Comparison of ENCODE assay signal across 1 cellular context in genomic region chr10:96511044-96511945, GRCh38.
TF ChIP-seq lines count a peak whose summit lies in the region.

No MANE protein-coding gene starts in this region.

TF ChIP-seq in HEK293, 187 proteins besides CTCF, POLR2A, EP300 and RAD21 (continued from another document):
- TF ChIP-seq BCL11B (tag by site-specific recombination; IDR thresholded peaks at IDR 0.05; ENCODE audit: low read depth) (no peak), ZSCAN18 (tag by site-specific recombination; IDR thresholded peaks at IDR 0.05) (no peak), ZFP41 (tag by site-specific recombination; IDR thresholded peaks at IDR 0.05; ENCODE audit: borderline replicate concordance) (no peak), ZNF529 (tag by site-specific recombination; IDR thresholded peaks at IDR 0.05; ENCODE audit: insufficient replicate concordance) (no peak), ZNF654 (tag by site-specific recombination; IDR thresholded peaks at IDR 0.05; ENCODE audit: low read depth) (peak; percentile 12; the same call in 1 of the 2 replicates), ZNF560 (tag by site-specific recombination; IDR thresholded peaks at IDR 0.05; ENCODE audit: borderline replicate concordance) (no peak), ZNF473 (tag by site-specific recombination; IDR thresholded peaks at IDR 0.05) (no peak), ZNF391 (tag by site-specific recombination; IDR thresholded peaks at IDR 0.05; ENCODE audit: borderline replicate concordance, low read depth) (no peak), ZNF132 (tag by site-specific recombination; IDR thresholded peaks at IDR 0.05; ENCODE audit: borderline replicate concordance) (no peak), YY2 (tag by site-specific recombination; IDR thresholded peaks at IDR 0.05) (no peak), ZNF121 (tag by site-specific recombination; IDR thresholded peaks at IDR 0.05) (no peak), KLF8 (tag by site-specific recombination; IDR thresholded peaks at IDR 0.05) (no peak), ZNF521 (tag by site-specific recombination; IDR thresholded peaks at IDR 0.05) (no peak), ZNF335 (tag by site-specific recombination; conservative IDR thresholded peaks at IDR 0.05) (peak; percentile 61), ZNF768 (tag by site-specific recombination; IDR thresholded peaks at IDR 0.05) (no peak), ZNF488 (tag by site-specific recombination; IDR thresholded peaks at IDR 0.05) (no peak)
